In the genomic region with DNA sequence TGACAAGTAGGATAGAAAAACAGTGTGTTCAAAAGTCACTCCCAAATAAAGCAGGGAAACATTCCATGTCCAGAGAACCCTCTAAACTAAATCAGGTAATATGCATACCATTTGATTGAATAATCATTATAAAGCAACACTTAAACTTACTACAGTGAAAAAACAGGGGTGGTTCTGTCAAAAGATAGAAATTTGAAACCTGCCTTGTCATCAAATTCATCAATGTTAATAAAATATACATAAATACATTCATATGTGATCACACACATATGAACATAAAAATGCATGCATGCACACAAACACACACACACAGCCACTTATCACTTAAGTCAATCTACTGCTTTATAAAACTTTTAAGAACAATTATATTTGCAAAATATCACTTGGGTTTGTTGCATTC, we compare ENCODE assay signal across 20 cellular contexts.
A peak's percentile ranks its signal among the peaks of the same experiment; 100 is the strongest.
DNase-seq lines count a peak whose midpoint lies in the region; ATAC-seq, FAIRE-seq and TF ChIP-seq lines count a peak whose summit lies in the region.
"Had no signal": no experiment of that assay in that cellular context is flagged by ENCODE, and none has a peak within 500 bp of the region (broad histone marks: within the 10 kb centered on the region; RNA-seq: fewer than 3 reads in every experiment).

No MANE protein-coding gene starts in this region.

- no peaks in the 10 kb centered on the region for H3K36me3 ChIP-seq in HepG2 (replicated peaks in 1 of 2; ENCODE audit: control insufficient read depth in 1 of 2, insufficient read depth in 2 of 2, low read length in 2 of 2)
- no peaks in the 10 kb centered on the region for H3K36me3 ChIP-seq in right lobe of liver
- H3K36me3 ChIP-seq in OCI-LY3 (replicated peaks; ENCODE audit: low read depth, low read length): no peaks in the 10 kb centered on the region
- H3K36me3 ChIP-seq in H1 (ENCODE audit: control insufficient read depth in 2 of 4, insufficient read depth in 4 of 4, low read length in 3 of 4): peaks cover 0 to 2% (median 0%) of the 10 kb centered on the region in 4 experiments; a peak in 1 of 8 replicates
- H3K36me3 ChIP-seq in naive thymus-derived CD4-positive, alpha-beta T cell (ENCODE audit: control insufficient read depth in 2 of 3, insufficient read depth in 3 of 3, low read length in 3 of 3): no peaks in the 10 kb centered on the region

- H3K36me3 Mint-ChIP-seq in naive thymus-derived CD4-positive, alpha-beta T cell: no peaks in the 10 kb centered on the region
- H3K36me3 Mint-ChIP-seq: IgD-negative memory B cell had no signal

- H3K14ac ChIP-seq in H1 (ENCODE audit: insufficient read length): no peak overlapping the region

- no peaks in the 10 kb centered on the region for H3K27me3 ChIP-seq in HepG2 (ENCODE audit: control insufficient read depth in 1 of 2, insufficient read depth in 2 of 2, low read length in 2 of 2)
- H3K27me3 ChIP-seq in right lobe of liver: no peaks in the 10 kb centered on the region
- no peaks in the 10 kb centered on the region for H3K27me3 ChIP-seq in OCI-LY3 (ENCODE audit: low read depth, low read length)
- no peaks in the 10 kb centered on the region for H3K27me3 ChIP-seq in H1 (replicated peaks in 1 of 4; ENCODE audit: control insufficient read depth in 3 of 4, extremely low read depth in 1 of 4, insufficient read depth in 3 of 4, low read length in 3 of 4)
- H3K27me3 ChIP-seq in naive thymus-derived CD4-positive, alpha-beta T cell (ENCODE audit: control insufficient read depth in 2 of 2, insufficient read depth in 2 of 2, low read length in 2 of 2): no peaks in the 10 kb centered on the region

- H3K18ac ChIP-seq in H1 (ENCODE audit: extremely low read depth, low read length): no peak overlapping the region

- TF ChIP-seq POLR2A in HepG2 (IDR thresholded peaks at IDR 0.05; ENCODE audit: insufficient read depth in 1 of 2, low read depth in 2 of 2, low read length in 2 of 2): no peak
- TF ChIP-seq POLR2A in right lobe of liver (IDR thresholded peaks at IDR 0.05): no peak
- TF ChIP-seq POLR2A in H1 (IDR thresholded peaks at IDR 0.05; ENCODE audit: control extremely low read depth in 1 of 2, low read depth in 2 of 2, low read length in 2 of 2): no peak

- H2BK5ac ChIP-seq in H1 (ENCODE audit: low read depth, low read length): no peak overlapping the region

- no peak overlapping the region for H4K91ac ChIP-seq in H1 (replicated peaks; ENCODE audit: insufficient read length, low read length)

- H3K56ac ChIP-seq in H1 (replicated peaks; ENCODE audit: insufficient read length, low read depth, low read length): no peak overlapping the region

- no peak overlapping the region for H3K4me3 Mint-ChIP-seq in naive thymus-derived CD4-positive, alpha-beta T cell
- H3K4me3 Mint-ChIP-seq: CD4-positive, alpha-beta T cell; IgD-negative memory B cell had no signal

- H2BK15ac ChIP-seq in H1 (ENCODE audit: low read length): no peak overlapping the region

- no peaks in the 10 kb centered on the region for H3K23me2 ChIP-seq in H1 (ENCODE audit: low read depth, low read length)

- TF ChIP-seq CTCF in HepG2 (CRISPR knock-in tag; IDR thresholded peaks at IDR 0.05) (no peak), right lobe of liver (IDR thresholded peaks at IDR 0.05) (no peak), OCI-LY3 (IDR thresholded peaks at IDR 0.05; ENCODE audit: low read depth, low read length) (no peak), H1 (IDR thresholded peaks at IDR 0.05; ENCODE audit: control extremely low read depth in 1 of 3, insufficient read depth in 1 of 3, low read depth in 1 of 3, low read length in 3 of 3) (no peak)

- POLR2A ChIA-PET in HepG2 (lab: Yijun Ruan, JAX): no interaction called here
- POLR2A ChIA-PET in H1 (lab: Charles Lee; ENCODE audit: partially characterized antibody): no interaction called here
- POLR2A ChIA-PET in naive thymus-derived CD4-positive, alpha-beta T cell (lab: Charles Lee): no interaction called here

- H3K4ac ChIP-seq in H1 (replicated peaks; ENCODE audit: insufficient read length, low read depth, low read length): no peak overlapping the region

- H3K27me3 Mint-ChIP-seq in naive thymus-derived CD4-positive, alpha-beta T cell: no peaks in the 10 kb centered on the region
- H3K27me3 Mint-ChIP-seq: CD4-positive, alpha-beta T cell; IgD-negative memory B cell had no signal

- H3K79me1 ChIP-seq in H1 (ENCODE audit: low read depth, low read length): no peaks in the 10 kb centered on the region

- intact Hi-C loops in HepG2 (cut with micrococcal nuclease; ENCODE audit: unreplicated experiment): no loop called here
- intact Hi-C loops in right lobe of liver (cut with DNase I): no loop called here
- intact Hi-C loops in naive thymus-derived CD4-positive, alpha-beta T cell (cut with micrococcal nuclease): no loop called here
- intact Hi-C loops in head of caudate nucleus (cut with DNase I): no loop called here

- H3K9ac ChIP-seq in HepG2 (ENCODE audit: insufficient read depth, low read depth, low read length): no peak overlapping the region
- no peak overlapping the region for H3K9ac ChIP-seq in OCI-LY3 (ENCODE audit: low read length)
- no peak overlapping the region for H3K9ac ChIP-seq in H1 (replicated peaks in 1 of 4; ENCODE audit: extremely low read depth in 1 of 4, low read depth in 3 of 4, low read length in 3 of 4)

- H3K27ac Mint-ChIP-seq in naive thymus-derived CD4-positive, alpha-beta T cell: no peak overlapping the region
- H3K27ac Mint-ChIP-seq: CD4-positive, alpha-beta T cell; IgD-negative memory B cell had no signal

- DNase-seq in HepG2 (ENCODE audit: low spot score) (no peak), right lobe of liver (no peak), H1 (ENCODE audit: low read depth in 1 of 2, low spot score in 2 of 2) (no peak), head of caudate nucleus (no peak)
- DNase-seq in activated CD4-positive, alpha-beta T cell treated with anti-CD3 and anti-CD28 coated beads for 48 hours: no peak
- no peak for DNase-seq in naive thymus-derived CD4-positive, alpha-beta T cell
- DNase-seq: AML-193; Caco-2; CD4-positive, alpha-beta T cell; GDM1; HCEC 1CT had no signal

- TF ChIP-seq RAD21 in HepG2 (CRISPR knock-in tag; IDR thresholded peaks at IDR 0.05): no peak
- TF ChIP-seq RAD21 in H1 (IDR thresholded peaks at IDR 0.05 in 1 of 2, conservative IDR thresholded peaks at IDR 0.05 in 1 of 2; ENCODE audit: low read depth in 2 of 2, low read length in 2 of 2): no peak

- no peak overlapping the region for H3K27ac ChIP-seq in HepG2 (ENCODE audit: extremely low read length, insufficient read depth, low read length)
- H3K27ac ChIP-seq in right lobe of liver: no peak overlapping the region
- no peak overlapping the region for H3K27ac ChIP-seq in OCI-LY3 (ENCODE audit: low read length)
- H3K27ac ChIP-seq in H1 (ENCODE audit: low read depth, low read length): no peak overlapping the region
- H3K27ac ChIP-seq in naive thymus-derived CD4-positive, alpha-beta T cell (ENCODE audit: low read depth, low read length): no peak overlapping the region
- H3K27ac ChIP-seq: 22Rv1, A549, C4-2B, HL-60 had no signal

- no peak overlapping the region for H2AK5ac ChIP-seq in H1 (ENCODE audit: low read depth, low read length)

- H2BK12ac ChIP-seq in H1 (ENCODE audit: low read depth, low read length): no peak overlapping the region

- H4K5ac ChIP-seq in H1 (ENCODE audit: insufficient read length, low read depth, low read length): no peak overlapping the region

- no peaks in the 10 kb centered on the region for H3K4me1 Mint-ChIP-seq in naive thymus-derived CD4-positive, alpha-beta T cell
- H3K4me1 Mint-ChIP-seq: IgD-negative memory B cell had no signal

- CTCF ChIA-PET in HepG2 (lab: Yijun Ruan, JAX; ENCODE audit: low intra/inter-chr PET ratio, low total read pairs) (no interaction called here), H1 (lab: Charles Lee; ENCODE audit: partially characterized antibody) (no interaction called here)
- CTCF ChIA-PET in naive thymus-derived CD4-positive, alpha-beta T cell (lab: Charles Lee): no interaction called here

- no peak overlapping the region for H4K8ac ChIP-seq in H1 (ENCODE audit: extremely low read depth, insufficient read depth, low read length)

- H3K4me2 ChIP-seq in HepG2 (ENCODE audit: low read depth, low read length) (no peak overlapping the region), OCI-LY3 (ENCODE audit: low read length) (no peak overlapping the region), H1 (ENCODE audit: insufficient read depth in 1 of 2, low read depth in 2 of 2, low read length in 2 of 2) (no peak overlapping the region)
- H3K4me2 ChIP-seq: A549 had no signal

- no peaks in the 10 kb centered on the region for H4K20me1 ChIP-seq in HepG2 (ENCODE audit: insufficient read depth, low read length)
- H4K20me1 ChIP-seq in OCI-LY3 (ENCODE audit: insufficient read depth, low read length): no peaks in the 10 kb centered on the region
- no peaks in the 10 kb centered on the region for H4K20me1 ChIP-seq in H1 (replicated peaks in 1 of 2; ENCODE audit: control insufficient read depth in 1 of 2, insufficient read depth in 2 of 2, low read length in 2 of 2)

- FAIRE-seq in HepG2 (lab: Jason Lieb, UNC) (no peak), H1 (lab: Jason Lieb, UNC) (no peak)
- FAIRE-seq: A549, D721Med, GM12892, GM18507 had no signal

- TF ChIP-seq EP300 in HepG2 (IDR thresholded peaks at IDR 0.05; ENCODE audit: low read depth in 2 of 2, low read length in 2 of 2) (no peak), HepG2 (CRISPR knock-in tag; IDR thresholded peaks at IDR 0.05; ENCODE audit: borderline replicate concordance) (no peak), H1 (IDR thresholded peaks at IDR 0.05; ENCODE audit: borderline replicate concordance in 1 of 2, low read depth in 2 of 2, low read length in 2 of 2) (no peak)

- H3K23ac ChIP-seq in H1 (ENCODE audit: insufficient read length): no peak overlapping the region

- BruUV-seq in HepG2 (replicated peaks; lab: Mats Ljungman, UMichigan): no TSS peak

- ATAC-seq in HepG2: no peak
- ATAC-seq in right lobe of liver: no peak
- no peak for ATAC-seq in naive thymus-derived CD4-positive, alpha-beta T cell
- ATAC-seq: A549 had no signal

- in situ Hi-C loops in HepG2 (cut with HindIII; ENCODE audit: extremely low pct_ligation_motif_present, low pct_unique_long_range_greater_than_20kb): no loop called here

- H3K9me3 Mint-ChIP-seq in naive thymus-derived CD4-positive, alpha-beta T cell: peaks cover 0 to 4% (median 1%) of the 10 kb centered on the region in 11 donors
- H3K9me3 Mint-ChIP-seq: CD4-positive, alpha-beta T cell had no signal

- H3K9me3 ChIP-seq in HepG2 (ENCODE audit: low read length): no peaks in the 10 kb centered on the region
- H3K9me3 ChIP-seq in right lobe of liver: no peaks in the 10 kb centered on the region
- no peaks in the 10 kb centered on the region for H3K9me3 ChIP-seq in OCI-LY3 (ENCODE audit: insufficient read depth, low read length)
- H3K9me3 ChIP-seq in H1 (ENCODE audit: insufficient read depth in 2 of 2, low read depth in 1 of 2, low read length in 1 of 2): no peaks in the 10 kb centered on the region; a peak in 1 of 4 replicates
- H3K9me3 ChIP-seq in naive thymus-derived CD4-positive, alpha-beta T cell (ENCODE audit: control insufficient read depth in 2 of 3, low read length in 3 of 3): no peaks in the 10 kb centered on the region
- H3K9me3 ChIP-seq: A549, Caco-2 had no signal

- no peak overlapping the region for H2BK120ac ChIP-seq in H1 (replicated peaks; ENCODE audit: low read depth, low read length)

- H2BK20ac ChIP-seq in H1 (ENCODE audit: low read length): no peak overlapping the region

- H3K4me1 ChIP-seq in HepG2 (ENCODE audit: insufficient read depth, low read length) (no peaks in the 10 kb centered on the region), right lobe of liver (no peaks in the 10 kb centered on the region), OCI-LY3 (ENCODE audit: low read length) (no peaks in the 10 kb centered on the region), H1 (replicated peaks in 1 of 4; ENCODE audit: control insufficient read depth in 3 of 4, insufficient read depth in 4 of 4, low read length in 3 of 4) (no peaks in the 10 kb centered on the region; a peak in 2 of 7 replicates)
- no peaks in the 10 kb centered on the region for H3K4me1 ChIP-seq in naive thymus-derived CD4-positive, alpha-beta T cell (ENCODE audit: control insufficient read depth in 2 of 2, insufficient read depth in 2 of 2, low read length in 2 of 2)
- H3K4me1 ChIP-seq: A549, Caco-2 had no signal

- H2AFZ ChIP-seq in HepG2 (ENCODE audit: low read length) (no peak overlapping the region), OCI-LY3 (ENCODE audit: low read depth, low read length) (peak overlapping the region; percentile 4; the same call in 1 of the 2 replicates), H1 (ENCODE audit: low read length) (peak overlapping the region; percentile 89)

- H3K4me3 ChIP-seq in HepG2 (replicated peaks in 1 of 3; ENCODE audit: insufficient read depth in 1 of 3, low read depth in 2 of 3, low read length in 3 of 3): no peak overlapping the region
- H3K4me3 ChIP-seq in right lobe of liver: no peak overlapping the region
- H3K4me3 ChIP-seq in OCI-LY3 (ENCODE audit: low read length): no peak overlapping the region
- no peak overlapping the region for H3K4me3 ChIP-seq in H1 (ENCODE audit: extremely low read depth in 1 of 4, insufficient read depth in 2 of 4, low read depth in 3 of 4, low read length in 4 of 4)
- H3K4me3 ChIP-seq in naive thymus-derived CD4-positive, alpha-beta T cell (ENCODE audit: low read length): no peak overlapping the region
- H3K4me3 ChIP-seq: A549 had no signal

- H3K79me2 ChIP-seq in HepG2 (ENCODE audit: insufficient read depth, low read length) (no peaks in the 10 kb centered on the region), OCI-LY3 (ENCODE audit: low read length) (no peaks in the 10 kb centered on the region), H1 (ENCODE audit: control insufficient read depth in 1 of 2, insufficient read depth in 2 of 2, low read length in 2 of 2) (no peaks in the 10 kb centered on the region)
